Comparison of ENCODE assay signal across 19 cellular contexts in the genomic region with DNA sequence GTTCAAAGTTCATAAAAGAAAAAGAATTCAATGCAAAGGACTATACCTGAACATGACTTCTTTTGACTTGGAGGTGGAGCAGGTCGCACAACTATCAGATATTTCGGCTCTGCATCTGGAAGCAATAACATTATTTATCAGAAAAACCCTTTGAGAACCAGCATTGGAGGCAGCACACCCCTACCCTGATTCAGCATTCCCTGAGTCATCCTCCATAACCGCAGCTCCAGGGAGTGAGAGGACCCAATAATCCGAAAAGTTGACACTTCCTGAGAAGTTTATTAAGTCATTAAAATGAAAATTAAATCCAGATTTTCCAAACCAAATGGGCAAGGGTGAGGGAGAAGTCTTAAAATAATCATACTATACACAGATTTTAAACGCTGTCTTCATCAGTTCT.
DNase-seq lines count a peak whose midpoint lies in the region; ATAC-seq and TF ChIP-seq lines count a peak whose summit lies in the region.
"Had no signal": no experiment of that assay in that cellular context is flagged by ENCODE, and none has a peak within 500 bp of the region (broad histone marks: within the 10 kb centered on the region; RNA-seq: fewer than 3 reads in every experiment).

No MANE protein-coding gene starts in this region.

- H3K9ac ChIP-seq in adipocyte (ENCODE audit: low read length) = peak overlapping the region; percentile 7

- H3K27me3 ChIP-seq in adipocyte (replicated peaks; ENCODE audit: control insufficient read depth, insufficient read depth, low read length) = no peaks in the 10 kb centered on the region
- H3K27me3 ChIP-seq: adrenal gland, colonic mucosa, pancreas had no signal

- TF ChIP-seq POLR2A in erythroblast (IDR thresholded peaks at IDR 0.05; ENCODE audit: low read length) = no peak

- ATAC-seq in GM18498 (IDR thresholded peaks at IDR 0.05; ENCODE audit: unreplicated experiment) = no peak
- ATAC-seq: pancreas had no signal

- H3K4me1 ChIP-seq in adipocyte (ENCODE audit: control insufficient read depth, insufficient read depth, low read length) = peaks cover 27% of the 10 kb centered on the region
- H3K4me1 ChIP-seq: colonic mucosa had no signal

- H3K9me3 ChIP-seq in adipocyte (ENCODE audit: control insufficient read depth, low read length) = no peaks in the 10 kb centered on the region
- H3K9me3 ChIP-seq: adrenal gland, colonic mucosa, pancreas had no signal

- peak; percentile 74 for DNase-seq in AG09309 (ENCODE audit: low read depth)
- DNase-seq in HFF-Myc (ENCODE audit: extremely low read depth, low read depth) = peak; percentile 86
- DNase-seq in adipocyte (ENCODE audit: low read depth) = peak; percentile 53
- peak; percentile 89 to 95 for DNase-seq in foreskin fibroblast
- no peak for DNase-seq in erythroblast (lab: John Stamatoyannopoulos, UW)
- DNase-seq in CD1c-positive myeloid dendritic cell (ENCODE audit: extremely low spot score) = no peak
- DNase-seq in central memory CD4-positive, alpha-beta T cell = no peak
- DNase-seq: adrenal gland; colonic mucosa; GF-D8; head of caudate nucleus; NCI-H1092; NCI-H2081; NCI-H510A; pancreas; stimulated activated CD4-positive, alpha-beta T cell treated with anti-CD3 and anti-CD28 coated beads, Interleukin-2, amount 100 ng/mL, for 48 hours; T-helper 1 cell had no signal

- H3K4me3 ChIP-seq in AG09309 (ENCODE audit: control insufficient read depth, low read depth, low read length) (no peak overlapping the region), HFF-Myc (replicated peaks; ENCODE audit: low read depth, low read length) (no peak overlapping the region), adipocyte (ENCODE audit: low read length) (no peak overlapping the region), foreskin fibroblast (ENCODE audit: low read depth in 1 of 2, low read length in 2 of 2) (no peak overlapping the region)
- H3K4me3 ChIP-seq: adrenal gland, colonic mucosa, lung, pancreas had no signal

- TF ChIP-seq CTCF in AG09309 (IDR thresholded peaks at IDR 0.05; ENCODE audit: control insufficient read depth, insufficient read depth, low read depth, low read length, missing control alignments) (no peak), HFF-Myc (IDR thresholded peaks at IDR 0.05; ENCODE audit: low read depth, low read length, missing control alignments) (no peak), foreskin fibroblast (IDR thresholded peaks at IDR 0.05; ENCODE audit: low read depth, low read length) (no peak)

- H3K36me3 ChIP-seq in adipocyte (ENCODE audit: control insufficient read depth, insufficient read depth, low read length, severe bottlenecking) = peaks cover 8% of the 10 kb centered on the region
- H3K36me3 ChIP-seq: adrenal gland, colonic mucosa, pancreas had no signal

Comparison
In these comparisons a context has a peak if more than half of its experiments do, and no peak if none do; other contexts are left out.
1. DNase-seq: peak in AG09309 (single experiment), HFF-Myc (single experiment), adipocyte (single experiment) and foreskin fibroblast (2 of 2); none in erythroblast (0 of 2), CD1c-positive myeloid dendritic cell (single experiment) and central memory CD4-positive, alpha-beta T cell (single experiment).